In the genomic region with DNA sequence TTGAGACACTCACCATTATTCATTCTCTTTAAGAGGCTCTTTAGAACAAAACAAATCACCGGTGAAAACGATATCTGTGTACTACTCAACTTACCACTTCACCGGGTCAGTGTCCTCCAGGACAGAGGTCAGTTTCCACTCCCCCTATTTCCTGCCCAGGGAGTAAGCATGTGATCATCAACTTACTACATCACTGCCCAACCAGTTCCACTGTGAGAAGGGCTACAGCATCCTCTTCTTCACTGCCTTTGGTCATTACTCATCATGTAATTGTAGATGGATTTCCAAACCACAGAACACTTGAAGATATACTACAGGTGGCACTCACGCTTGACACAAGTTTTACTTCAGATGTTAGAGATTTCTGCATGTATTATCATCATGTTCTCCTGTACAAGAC, we compare ENCODE assay signal across 8 cellular contexts. TPM values are rescaled to one million over a fixed set of nuclear protein-coding genes. Genes with fewer than 3 reads are reported as not detected.
DNase-seq lines count a peak whose midpoint lies in the region; ATAC-seq and TF ChIP-seq lines count a peak whose summit lies in the region.

No MANE protein-coding gene starts in this region.

- H3K9me3 ChIP-seq in right atrium auricular region: no peaks in the 10 kb centered on the region
- no peaks in the 10 kb centered on the region for H3K9me3 ChIP-seq in MM.1S (replicated peaks; ENCODE audit: insufficient read depth, low read length)
- no peaks in the 10 kb centered on the region for H3K9me3 ChIP-seq in smooth muscle cell (replicated peaks; ENCODE audit: low read depth)
- H3K9me3 ChIP-seq in Caco-2: no peaks in the 10 kb centered on the region

- DNase-seq in Right ventricle myocardium superior (no peak), right atrium auricular region (ENCODE audit: low spot score) (no peak), MM.1S (no peak), fibroblast of gingiva (ENCODE audit: low read depth) (peak; percentile 69), smooth muscle cell (lab: John Stamatoyannopoulos, UW; ENCODE audit: unreplicated experiment) (no peak), GDM1 (lab: John Stamatoyannopoulos, UW) (no peak), GOT3 (lab: John Stamatoyannopoulos, UW) (no peak), Caco-2 (no peak)

- H3K27me3 ChIP-seq in right atrium auricular region: no peaks in the 10 kb centered on the region
- H3K27me3 ChIP-seq in MM.1S (replicated peaks; ENCODE audit: insufficient read depth, low read length): no peaks in the 10 kb centered on the region
- H3K27me3 ChIP-seq in smooth muscle cell (ENCODE audit: low read depth): no peaks in the 10 kb centered on the region
- H3K27me3 ChIP-seq in Caco-2 (replicated peaks; ENCODE audit: control insufficient read depth, insufficient read depth, low read length): peaks cover 2% of the 10 kb centered on the region; the same call in 1 of the 2 replicates

- peaks cover 30% of the 10 kb centered on the region for H3F3A ChIP-seq in MM.1S (ENCODE audit: insufficient read depth, low read length)
- H3F3A ChIP-seq in smooth muscle cell (ENCODE audit: low read depth): peaks cover 9% of the 10 kb centered on the region

- no peak overlapping the region for H3K27ac Mint-ChIP-seq in Caco-2 (ENCODE audit: unreplicated experiment)

- intact Hi-C loops in Right ventricle myocardium superior (cut with DNase I): no loop called here
- intact Hi-C loops in Caco-2 (cut with micrococcal nuclease; ENCODE audit: unreplicated experiment): loop anchor here (5.0 kb wide), 1 partner anchor 32 kb away; no protein-coding TSS in a partner anchor

- CTCF ChIA-PET in Caco-2 (lab: Charles Lee): no interaction called here

- no peaks in the 10 kb centered on the region for H3K4me1 Mint-ChIP-seq in Caco-2 (ENCODE audit: low read depth, unreplicated experiment)

- H3K9me2 ChIP-seq in MM.1S (replicated peaks; ENCODE audit: insufficient read depth, low read length): no peaks in the 10 kb centered on the region

- POLR2A ChIA-PET in Caco-2 (lab: Charles Lee): no interaction called here

- H4K20me1 ChIP-seq in MM.1S (ENCODE audit: insufficient read depth, low read length) (no peaks in the 10 kb centered on the region), smooth muscle cell (ENCODE audit: low read depth) (peaks cover 21% of the 10 kb centered on the region)

- H3K4me2 ChIP-seq in MM.1S (ENCODE audit: low read depth, low read length) (no peak overlapping the region), smooth muscle cell (peak overlapping the region; percentile 70)

- peak; percentile 63 for ATAC-seq in Right ventricle myocardium superior (ENCODE audit: poor library complexity)

- TF ChIP-seq CTCF in right atrium auricular region (IDR thresholded peaks at IDR 0.05): no peak
- no peak for TF ChIP-seq CTCF in MM.1S (IDR thresholded peaks at IDR 0.05; ENCODE audit: low read length)
- no peak for TF ChIP-seq CTCF in smooth muscle cell (IDR thresholded peaks at IDR 0.05; ENCODE audit: borderline replicate concordance, insufficient read depth, poor library complexity, severe bottlenecking)
- no peak for TF ChIP-seq CTCF in Caco-2 (IDR thresholded peaks at IDR 0.05; ENCODE audit: insufficient read depth in 1 of 2, low read depth in 1 of 2, low read length in 1 of 2, severe bottlenecking in 1 of 2, unreplicated experiment in 1 of 2)

- 71% methylated on average over 4 of the region's 4 CpGs for WGBS in smooth muscle cell (ENCODE audit: low lambda C conversion rate)

- no peaks in the 10 kb centered on the region for H3K9me3 Mint-ChIP-seq in Caco-2 (ENCODE audit: unreplicated experiment)

- H3K4me3 ChIP-seq in right atrium auricular region (no peak overlapping the region), MM.1S (ENCODE audit: low read length) (no peak overlapping the region), smooth muscle cell (no peak overlapping the region), Caco-2 (ENCODE audit: low read depth, low read length) (no peak overlapping the region)

- H3K79me2 ChIP-seq in MM.1S (ENCODE audit: low read length) (peaks cover 74% of the 10 kb centered on the region), smooth muscle cell (ENCODE audit: low read depth) (peaks cover 43% of the 10 kb centered on the region)

- H3K36me3 Mint-ChIP-seq in Caco-2 (ENCODE audit: insufficient read depth, unreplicated experiment): no peaks in the 10 kb centered on the region

- no peak overlapping the region for H2AFZ ChIP-seq in MM.1S (ENCODE audit: low read length)
- no peak overlapping the region for H2AFZ ChIP-seq in smooth muscle cell (ENCODE audit: low read depth)

- no peak overlapping the region for H3K9ac ChIP-seq in MM.1S (ENCODE audit: low read length)
- H3K9ac ChIP-seq in smooth muscle cell (ENCODE audit: low read depth): peak overlapping the region; percentile 52

- H3K4me3 Mint-ChIP-seq in Caco-2 (ENCODE audit: unreplicated experiment): no peak overlapping the region

- BruUV-seq in Caco-2 (replicated peaks; lab: Mats Ljungman, UMichigan): no TSS peak

- H3K27ac ChIP-seq in right atrium auricular region (no peak overlapping the region), MM.1S (ENCODE audit: low read length) (peak overlapping the region; percentile 10; the same call in 1 of the 2 replicates), smooth muscle cell (ENCODE audit: low read depth) (peak overlapping the region; percentile 84)

- peaks cover 0 to 16% of the 10 kb centered on the region in 2 donors for H3K4me1 ChIP-seq in right atrium auricular region
- peaks cover 59% of the 10 kb centered on the region for H3K4me1 ChIP-seq in MM.1S (ENCODE audit: low read length)
- H3K4me1 ChIP-seq in smooth muscle cell (ENCODE audit: low read depth): peaks cover 12% of the 10 kb centered on the region
- no peaks in the 10 kb centered on the region for H3K4me1 ChIP-seq in Caco-2

- H3K27me3 Mint-ChIP-seq in Caco-2 (ENCODE audit: insufficient read depth, unreplicated experiment): no peaks in the 10 kb centered on the region

- no peaks in the 10 kb centered on the region for H3K36me3 ChIP-seq in right atrium auricular region
- H3K36me3 ChIP-seq in MM.1S (replicated peaks; ENCODE audit: insufficient read depth, low read length): no peaks in the 10 kb centered on the region
- H3K36me3 ChIP-seq in smooth muscle cell (ENCODE audit: low read depth): no peaks in the 10 kb centered on the region
- H3K36me3 ChIP-seq in Caco-2 (ENCODE audit: control insufficient read depth, insufficient read depth, low read length): no peaks in the 10 kb centered on the region

RNA-seq across cellular contexts. Expression of a gene that starts 5.7 kb away (rescaled TPM):
- total RNA-seq in Right ventricle myocardium superior: 1.5 TPM
- 1 to 10 TPM; 4.4 to 4.7 TPM for total RNA-seq in right atrium auricular region
- 10.3 and 11.2 TPM in 2 replicates for total RNA-seq in smooth muscle cell
- polyA plus RNA-seq in smooth muscle cell: 4.4 and 7.0 TPM in 2 replicates
- total RNA-seq in Caco-2 (2022): 2.1 and 4.3 TPM in 2 replicates

Comparison
In these comparisons a context has a peak if more than half of its experiments do, and no peak if none do; other contexts are left out.
1. H3K27ac ChIP-seq: peak in MM.1S (single experiment) and smooth muscle cell (single experiment); none in right atrium auricular region (0 of 2).